17 cellular contexts compared by ENCODE assay signal in genomic region chr3:101732240-101732641, GRCh38.
"Had no signal": no experiment of that assay in that cellular context is flagged by ENCODE, and none has a peak within 500 bp of the region (broad histone marks: within the 10 kb centered on the region; RNA-seq: fewer than 3 reads in every experiment).

No MANE protein-coding gene starts in this region.

- H3K4me1 ChIP-seq: colonic mucosa, gastrocnemius medialis, psoas muscle, right lobe of liver, testis, upper lobe of right lung had no signal

- H3K36me3 ChIP-seq: colonic mucosa had no signal

- H3K4me1 Mint-ChIP-seq: nephron had no signal

- H3K4me3 ChIP-seq: colonic mucosa, gastrocnemius medialis, psoas muscle, right lobe of liver, testis, upper lobe of right lung had no signal

- DNase-seq: activated CD4-positive, alpha-beta memory T cell treated with anti-CD3 and anti-CD28 coated beads for 36 hours; activated CD4-positive, alpha-beta T cell treated with anti-CD3 and anti-CD28 coated beads for 36 hours; activated CD8-positive, alpha-beta memory T cell treated with anti-CD3 and anti-CD28 coated beads, Interleukin-2, amount 10 ng/mL, durations not matched to agents 7 days and 5 days; activated naive CD4-positive, alpha-beta T cell treated with anti-CD3 and anti-CD28 coated beads, Interleukin-2, amount 50 U/mL, for 16 hours; activated T-cell treated with anti-CD3 and anti-CD28 coated beads, Interleukin-2, amount 50 U/mL, for 1 hour; colonic mucosa; effector CD8-positive, alpha-beta T cell; gastrocnemius medialis; kidney glomerular epithelial cell; mesendoderm; psoas muscle; right lobe of liver; stimulated activated naive CD8-positive, alpha-beta T cell treated with anti-CD3 and anti-CD28 coated beads, Interleukin-15, Interleukin-2, amounts not matched to agents 100 U/mL and 50 U/mL, for 24 hours; T-helper 2 cell; testis; upper lobe of right lung had no signal

- H3K27me3 ChIP-seq: colonic mucosa, gastrocnemius medialis, right lobe of liver, testis, upper lobe of right lung had no signal

- H3K27me3 Mint-ChIP-seq: activated CD4-positive, alpha-beta memory T cell treated with anti-CD3 and anti-CD28 coated beads for 36 hours; activated CD4-positive, alpha-beta T cell treated with anti-CD3 and anti-CD28 coated beads for 36 hours; activated CD8-positive, alpha-beta memory T cell treated with anti-CD3 and anti-CD28 coated beads, Interleukin-2, amount 10 ng/mL, durations not matched to agents 7 days and 5 days had no signal

- H3K9me3 Mint-ChIP-seq: activated CD4-positive, alpha-beta memory T cell treated with anti-CD3 and anti-CD28 coated beads for 36 hours had no signal

- H3K9me3 ChIP-seq: colonic mucosa, gastrocnemius medialis, psoas muscle, right lobe of liver, testis, upper lobe of right lung had no signal

- H3K27ac Mint-ChIP-seq: activated CD4-positive, alpha-beta memory T cell treated with anti-CD3 and anti-CD28 coated beads for 36 hours; activated CD4-positive, alpha-beta T cell treated with anti-CD3 and anti-CD28 coated beads for 36 hours; activated CD8-positive, alpha-beta memory T cell treated with anti-CD3 and anti-CD28 coated beads, Interleukin-2, amount 10 ng/mL, durations not matched to agents 7 days and 5 days; nephron had no signal

- ATAC-seq: activated CD4-positive, alpha-beta T cell treated with anti-CD3 and anti-CD28 coated beads for 36 hours; activated CD8-positive, alpha-beta memory T cell treated with anti-CD3 and anti-CD28 coated beads, Interleukin-2, amount 10 ng/mL, durations not matched to agents 7 days and 5 days; gastrocnemius medialis; psoas muscle; right lobe of liver; stimulated activated naive CD8-positive, alpha-beta T cell treated with anti-CD3 and anti-CD28 coated beads, Interleukin-15, Interleukin-2, amounts not matched to agents 100 U/mL and 50 U/mL, for 24 hours; upper lobe of right lung had no signal

- H3K27ac ChIP-seq: colonic mucosa, gastrocnemius medialis, psoas muscle, right lobe of liver, upper lobe of right lung had no signal

- H3K4me3 Mint-ChIP-seq: activated CD4-positive, alpha-beta memory T cell treated with anti-CD3 and anti-CD28 coated beads for 36 hours; activated CD4-positive, alpha-beta T cell treated with anti-CD3 and anti-CD28 coated beads for 36 hours; activated CD8-positive, alpha-beta memory T cell treated with anti-CD3 and anti-CD28 coated beads, Interleukin-2, amount 10 ng/mL, durations not matched to agents 7 days and 5 days; nephron had no signal
